ENCODE assay signal across 1 cellular context in genomic region chr17:5486206-5487124, GRCh38.
TF ChIP-seq lines count a peak whose summit lies in the region.

Gene MIS12, plus strand, starts transcription at chr17:5486566. Its CDS starts 2,297 bp downstream, at chr17:5488863.

TF ChIP-seq in HepG2, 621 proteins besides CTCF, POLR2A, EP300 and RAD21 (continued from another document and continues in another):
- peak; percentile 77; the same call in 1 of the 2 replicates for TF ChIP-seq THAP9 (CRISPR knock-in tag; IDR thresholded peaks at IDR 0.05; ENCODE audit: borderline replicate concordance)
- no peak for TF ChIP-seq FUBP1 (CRISPR knock-in tag; IDR thresholded peaks at IDR 0.05; ENCODE audit: borderline replicate concordance)
- peak; percentile 77; the same call in 1 of the 2 replicates for TF ChIP-seq ZIK1 (CRISPR knock-in tag; IDR thresholded peaks at IDR 0.05; ENCODE audit: borderline replicate concordance, low read depth)
- TF ChIP-seq, protein P1, sequence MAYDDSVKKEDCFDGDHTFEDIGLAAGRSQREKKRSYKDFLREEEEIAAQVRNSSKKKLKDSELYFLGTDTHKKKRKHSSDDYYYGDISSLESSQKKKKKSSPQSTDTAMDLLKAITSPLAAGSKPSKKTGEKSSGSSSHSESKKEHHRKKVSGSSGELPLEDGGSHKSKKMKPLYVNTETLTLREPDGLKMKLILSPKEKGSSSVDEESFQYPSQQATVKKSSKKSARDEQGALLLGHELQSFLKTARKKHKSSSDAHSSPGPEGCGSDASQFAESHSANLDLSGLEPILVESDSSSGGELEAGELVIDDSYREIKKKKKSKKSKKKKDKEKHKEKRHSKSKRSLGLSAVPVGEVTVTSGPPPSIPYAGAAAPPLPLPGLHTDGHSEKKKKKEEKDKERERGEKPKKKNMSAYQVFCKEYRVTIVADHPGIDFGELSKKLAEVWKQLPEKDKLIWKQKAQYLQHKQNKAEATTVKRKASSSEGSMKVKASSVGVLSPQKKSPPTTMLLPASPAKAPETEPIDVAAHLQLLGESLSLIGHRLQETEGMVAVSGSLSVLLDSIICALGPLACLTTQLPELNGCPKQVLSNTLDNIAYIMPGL (CRISPR knock-in tag; IDR thresholded peaks at IDR 0.05; ENCODE audit: borderline replicate concordance in 1 of 2, low read depth in 1 of 2) = peak in 1 of 2 experiments; percentile 66; a peak in 2 of 4 replicates
- peak; percentile 82; the same call in 1 of the 2 replicates for TF ChIP-seq NCOA1 (CRISPR knock-in tag; IDR thresholded peaks at IDR 0.05)
- no peak for TF ChIP-seq RELA (CRISPR knock-in tag; IDR thresholded peaks at IDR 0.05)
- TF ChIP-seq ZNF839 (CRISPR knock-in tag; IDR thresholded peaks at IDR 0.05; ENCODE audit: borderline replicate concordance) = no peak
- 0 out of 2 replicates have a peak, but pooled peaks have one; percentile 15 for TF ChIP-seq PRMT3 (CRISPR knock-in tag; IDR thresholded peaks at IDR 0.05; ENCODE audit: borderline replicate concordance, low read depth)
- TF ChIP-seq THAP11 (CRISPR knock-in tag; IDR thresholded peaks at IDR 0.05) = peak; percentile 95
- no peak for TF ChIP-seq CCAR2 (optimal IDR thresholded peaks at IDR 0.05; ENCODE audit: low read depth, low read length)
- TF ChIP-seq SRF (IDR thresholded peaks at IDR 0.05; ENCODE audit: low read depth, low read length) = no peak
- peak; percentile 55; the same call in 1 of the 2 replicates for TF ChIP-seq RFX5 (IDR thresholded peaks at IDR 0.05; ENCODE audit: low read depth, low read length)
- TF ChIP-seq ZMYM2 (CRISPR knock-in tag; IDR thresholded peaks at IDR 0.05) = no peak
- peak; percentile 76; the same call in 1 of the 2 replicates for TF ChIP-seq ZNF788 (CRISPR knock-in tag; IDR thresholded peaks at IDR 0.05; ENCODE audit: borderline replicate concordance)
- no peak for TF ChIP-seq ZSCAN12 (CRISPR knock-in tag; IDR thresholded peaks at IDR 0.05)
- TF ChIP-seq ZMAT3 (CRISPR knock-in tag; conservative IDR thresholded peaks at IDR 0.05) = peak; percentile 80; the same call in 1 of the 2 replicates
- no peak for TF ChIP-seq CENPX (CRISPR knock-in tag; IDR thresholded peaks at IDR 0.05)
- no peak for TF ChIP-seq NR3C1 (CRISPR knock-in tag; IDR thresholded peaks at IDR 0.05)
- TF ChIP-seq ZNF605 (CRISPR knock-in tag; IDR thresholded peaks at IDR 0.05) = no peak
- no peak for TF ChIP-seq GZF1 (CRISPR knock-in tag; IDR thresholded peaks at IDR 0.05)
- TF ChIP-seq ZNF543 (CRISPR knock-in tag; IDR thresholded peaks at IDR 0.05) = peak; percentile 88
- no peak for TF ChIP-seq ZSCAN5A (CRISPR knock-in tag; IDR thresholded peaks at IDR 0.05; ENCODE audit: borderline replicate concordance)
- peak; percentile 81 for TF ChIP-seq SRSF1 (optimal IDR thresholded peaks at IDR 0.05; ENCODE audit: low read depth, low read length)
- TF ChIP-seq, protein P2, sequence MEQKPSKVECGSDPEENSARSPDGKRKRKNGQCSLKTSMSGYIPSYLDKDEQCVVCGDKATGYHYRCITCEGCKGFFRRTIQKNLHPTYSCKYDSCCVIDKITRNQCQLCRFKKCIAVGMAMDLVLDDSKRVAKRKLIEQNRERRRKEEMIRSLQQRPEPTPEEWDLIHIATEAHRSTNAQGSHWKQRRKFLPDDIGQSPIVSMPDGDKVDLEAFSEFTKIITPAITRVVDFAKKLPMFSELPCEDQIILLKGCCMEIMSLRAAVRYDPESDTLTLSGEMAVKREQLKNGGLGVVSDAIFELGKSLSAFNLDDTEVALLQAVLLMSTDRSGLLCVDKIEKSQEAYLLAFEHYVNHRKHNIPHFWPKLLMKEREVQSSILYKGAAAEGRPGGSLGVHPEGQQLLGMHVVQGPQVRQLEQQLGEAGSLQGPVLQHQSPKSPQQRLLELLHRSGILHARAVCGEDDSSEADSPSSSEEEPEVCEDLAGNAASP (CRISPR knock-in tag; IDR thresholded peaks at IDR 0.05; ENCODE audit: borderline replicate concordance) = no peak
- peak; percentile 61; the same call in 1 of the 2 replicates for TF ChIP-seq ZNF264 (CRISPR knock-in tag; IDR thresholded peaks at IDR 0.05)
- TF ChIP-seq ZNF800 (CRISPR knock-in tag; IDR thresholded peaks at IDR 0.05) = no peak
- 0 out of 2 replicates have a peak, but pooled peaks have one; percentile 42 for TF ChIP-seq MTF2 (CRISPR knock-in tag; IDR thresholded peaks at IDR 0.05; ENCODE audit: borderline replicate concordance)
- TF ChIP-seq ZBTB34 (CRISPR knock-in tag; IDR thresholded peaks at IDR 0.05) = no peak
- no peak for TF ChIP-seq ZNF20 (CRISPR knock-in tag; IDR thresholded peaks at IDR 0.05)
- no peak; the same call in 1 of the 2 replicates for TF ChIP-seq ZC3H13 (CRISPR knock-in tag; IDR thresholded peaks at IDR 0.05)
- TF ChIP-seq HNF4G (IDR thresholded peaks at IDR 0.05; ENCODE audit: borderline replicate concordance, low read depth, low read length) = no peak
- no peak; the same call in 1 of the 2 replicates for TF ChIP-seq HNF4G (CRISPR knock-in tag; IDR thresholded peaks at IDR 0.05; ENCODE audit: borderline replicate concordance, low read depth)
- peak; percentile 68; the same call in 1 of the 2 replicates for TF ChIP-seq ARNT2 (CRISPR knock-in tag; IDR thresholded peaks at IDR 0.05; ENCODE audit: low read depth)
- TF ChIP-seq MAFG (CRISPR knock-in tag; IDR thresholded peaks at IDR 0.05) = no peak
- no peak for TF ChIP-seq SIX1 (CRISPR knock-in tag; IDR thresholded peaks at IDR 0.05; ENCODE audit: borderline replicate concordance)
- TF ChIP-seq REPIN1 (CRISPR knock-in tag; IDR thresholded peaks at IDR 0.05; ENCODE audit: borderline replicate concordance, low read depth) = peak; percentile 65
- no peak for TF ChIP-seq PHB2 (IDR thresholded peaks at IDR 0.05; ENCODE audit: partially characterized antibody)
- TF ChIP-seq, protein P3, sequence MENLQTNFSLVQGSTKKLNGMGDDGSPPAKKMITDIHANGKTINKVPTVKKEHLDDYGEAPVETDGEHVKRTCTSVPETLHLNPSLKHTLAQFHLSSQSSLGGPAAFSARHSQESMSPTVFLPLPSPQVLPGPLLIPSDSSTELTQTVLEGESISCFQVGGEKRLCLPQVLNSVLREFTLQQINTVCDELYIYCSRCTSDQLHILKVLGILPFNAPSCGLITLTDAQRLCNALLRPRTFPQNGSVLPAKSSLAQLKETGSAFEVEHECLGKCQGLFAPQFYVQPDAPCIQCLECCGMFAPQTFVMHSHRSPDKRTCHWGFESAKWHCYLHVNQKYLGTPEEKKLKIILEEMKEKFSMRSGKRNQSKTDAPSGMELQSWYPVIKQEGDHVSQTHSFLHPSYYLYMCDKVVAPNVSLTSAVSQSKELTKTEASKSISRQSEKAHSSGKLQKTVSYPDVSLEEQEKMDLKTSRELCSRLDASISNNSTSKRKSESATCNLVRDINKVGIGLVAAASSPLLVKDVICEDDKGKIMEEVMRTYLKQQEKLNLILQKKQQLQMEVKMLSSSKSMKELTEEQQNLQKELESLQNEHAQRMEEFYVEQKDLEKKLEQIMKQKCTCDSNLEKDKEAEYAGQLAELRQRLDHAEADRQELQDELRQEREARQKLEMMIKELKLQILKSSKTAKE (CRISPR knock-in tag; IDR thresholded peaks at IDR 0.05; ENCODE audit: borderline replicate concordance) = no peak
- 0 out of 2 replicates have a peak, but pooled peaks have one; percentile 40 for TF ChIP-seq ZNF709 (CRISPR knock-in tag; IDR thresholded peaks at IDR 0.05)
- TF ChIP-seq KDM2A (CRISPR knock-in tag; IDR thresholded peaks at IDR 0.05; ENCODE audit: borderline replicate concordance, low read depth) = peak; percentile 75
- peak; percentile 57 for TF ChIP-seq RXRB (CRISPR knock-in tag; IDR thresholded peaks at IDR 0.05; ENCODE audit: borderline replicate concordance)
- peak; percentile 46; the same call in 1 of the 2 replicates for TF ChIP-seq ZNF160 (CRISPR knock-in tag; IDR thresholded peaks at IDR 0.05)
